15 cellular contexts compared by ENCODE assay signal in the genomic region with DNA sequence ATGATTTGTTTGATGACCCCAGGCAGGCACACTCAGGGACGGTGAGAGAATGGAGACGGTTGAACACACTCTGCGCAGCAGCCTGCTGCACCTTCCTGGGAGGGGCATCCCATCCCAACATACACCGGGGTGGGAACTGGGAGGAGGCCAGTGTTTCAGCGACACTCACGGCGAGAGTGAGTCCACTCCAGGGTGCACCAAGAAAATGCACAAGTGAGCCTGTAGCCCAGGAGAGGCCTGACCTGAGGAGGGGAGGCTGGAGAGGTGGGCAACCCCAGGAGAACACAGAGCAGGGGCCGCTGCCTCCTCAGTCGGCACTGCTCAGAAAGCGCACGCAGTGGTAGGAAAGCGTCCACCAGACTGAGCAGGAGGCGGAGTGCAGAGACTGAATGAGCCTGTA.
"Had no signal": no experiment of that assay in that cellular context is flagged by ENCODE, and none has a peak within 500 bp of the region (broad histone marks: within the 10 kb centered on the region; RNA-seq: fewer than 3 reads in every experiment).

No MANE protein-coding gene starts in this region.

- H3K27me3 ChIP-seq: right atrium auricular region, testis, upper lobe of right lung had no signal

- H3K27ac ChIP-seq: gastroesophageal sphincter, right atrium auricular region, testis, upper lobe of right lung had no signal

- H3K4me1 Mint-ChIP-seq: activated CD8-positive, alpha-beta memory T cell treated with anti-CD3 and anti-CD28 coated beads, Interleukin-2, amount 10 ng/mL, durations not matched to agents 7 days and 5 days; stimulated activated naive CD8-positive, alpha-beta T cell treated with anti-CD3 and anti-CD28 coated beads, Interleukin-15, amount 100 ng/mL, for 72 hours had no signal

- DNase-seq: activated CD4-positive, alpha-beta T cell treated with anti-CD3 and anti-CD28 coated beads, Interleukin-2, amount 50 U/mL, for 1 hour; activated CD8-positive, alpha-beta memory T cell treated with anti-CD3 and anti-CD28 coated beads, Interleukin-2, amount 10 ng/mL, durations not matched to agents 7 days and 5 days; activated T-cell treated with anti-CD3 and anti-CD28 coated beads, Interleukin-2, amount 50 U/mL, for 1 hour; erythroblast; naive thymus-derived CD4-positive, alpha-beta T cell; stimulated activated naive CD8-positive, alpha-beta T cell treated with anti-CD3 and anti-CD28 coated beads, Interleukin-15, amount 100 ng/mL, for 72 hours had no signal

- H3K4me1 ChIP-seq: gastroesophageal sphincter, right atrium auricular region, testis, upper lobe of right lung had no signal

- H3K4me3 Mint-ChIP-seq: activated CD8-positive, alpha-beta memory T cell treated with anti-CD3 and anti-CD28 coated beads, Interleukin-2, amount 10 ng/mL, durations not matched to agents 7 days and 5 days; activated naive CD4-positive, alpha-beta T cell treated with anti-CD3 and anti-CD28 coated beads, Interleukin-2, amount 50 U/mL, for 24 hours; naive thymus-derived CD4-positive, alpha-beta T cell; stimulated activated naive CD8-positive, alpha-beta T cell treated with anti-CD3 and anti-CD28 coated beads, Interleukin-15, amount 100 ng/mL, for 72 hours; WTC11 had no signal

- H3K4me3 ChIP-seq: gastroesophageal sphincter, mucosa of descending colon, right atrium auricular region, smooth muscle cell, testis, upper lobe of right lung had no signal

- H3K4me2 ChIP-seq: smooth muscle cell had no signal

- H3K9me3 ChIP-seq: testis, upper lobe of right lung had no signal

- H3K36me3 ChIP-seq: gastroesophageal sphincter, right atrium auricular region, upper lobe of right lung had no signal

- H3K27ac Mint-ChIP-seq: activated CD8-positive, alpha-beta memory T cell treated with anti-CD3 and anti-CD28 coated beads, Interleukin-2, amount 10 ng/mL, durations not matched to agents 7 days and 5 days; activated naive CD4-positive, alpha-beta T cell treated with anti-CD3 and anti-CD28 coated beads, Interleukin-2, amount 50 U/mL, for 24 hours; activated T-helper 2 cell treated with anti-CD3 and anti-CD28 coated beads, Interferon-gamma antibody, Interleukin-2, Interleukin-4, amounts not matched to agents 10 μg/mL and 5 μg/mL and 100 μg/mL, durations not matched to agents 14 hours and 24 hours and 36 hours; naive thymus-derived CD4-positive, alpha-beta T cell; WTC11 had no signal
